1 cellular context compared by ENCODE assay signal in genomic region chr6:90297124-90297865, GRCh38.
TF ChIP-seq lines count a peak whose summit lies in the region.

No MANE protein-coding gene starts in this region.

TF ChIP-seq in H1, 55 proteins besides CTCF, POLR2A, EP300 and RAD21:
- TF ChIP-seq TEAD4 (IDR thresholded peaks at IDR 0.05; ENCODE audit: low read depth, low read length): no peak
- TF ChIP-seq TAF7 (optimal IDR thresholded peaks at IDR 0.05; ENCODE audit: borderline replicate concordance, low read depth, low read length): no peak
- no peak for TF ChIP-seq KDM5A (IDR thresholded peaks at IDR 0.05; ENCODE audit: low read length)
- no peak for TF ChIP-seq GABPA (IDR thresholded peaks at IDR 0.05; ENCODE audit: borderline replicate concordance, insufficient read depth, low read length)
- no peak for TF ChIP-seq USF2 (IDR thresholded peaks at IDR 0.05; ENCODE audit: low read length)
- no peak for TF ChIP-seq CHD2 (IDR thresholded peaks at IDR 0.05; ENCODE audit: low read length)
- no peak for TF ChIP-seq KDM1A (IDR thresholded peaks at IDR 0.05; ENCODE audit: borderline replicate concordance, low read length)
- TF ChIP-seq KDM4A (IDR thresholded peaks at IDR 0.05; ENCODE audit: low read depth, low read length, severe bottlenecking): peak; percentile 50
- TF ChIP-seq, protein P1, sequence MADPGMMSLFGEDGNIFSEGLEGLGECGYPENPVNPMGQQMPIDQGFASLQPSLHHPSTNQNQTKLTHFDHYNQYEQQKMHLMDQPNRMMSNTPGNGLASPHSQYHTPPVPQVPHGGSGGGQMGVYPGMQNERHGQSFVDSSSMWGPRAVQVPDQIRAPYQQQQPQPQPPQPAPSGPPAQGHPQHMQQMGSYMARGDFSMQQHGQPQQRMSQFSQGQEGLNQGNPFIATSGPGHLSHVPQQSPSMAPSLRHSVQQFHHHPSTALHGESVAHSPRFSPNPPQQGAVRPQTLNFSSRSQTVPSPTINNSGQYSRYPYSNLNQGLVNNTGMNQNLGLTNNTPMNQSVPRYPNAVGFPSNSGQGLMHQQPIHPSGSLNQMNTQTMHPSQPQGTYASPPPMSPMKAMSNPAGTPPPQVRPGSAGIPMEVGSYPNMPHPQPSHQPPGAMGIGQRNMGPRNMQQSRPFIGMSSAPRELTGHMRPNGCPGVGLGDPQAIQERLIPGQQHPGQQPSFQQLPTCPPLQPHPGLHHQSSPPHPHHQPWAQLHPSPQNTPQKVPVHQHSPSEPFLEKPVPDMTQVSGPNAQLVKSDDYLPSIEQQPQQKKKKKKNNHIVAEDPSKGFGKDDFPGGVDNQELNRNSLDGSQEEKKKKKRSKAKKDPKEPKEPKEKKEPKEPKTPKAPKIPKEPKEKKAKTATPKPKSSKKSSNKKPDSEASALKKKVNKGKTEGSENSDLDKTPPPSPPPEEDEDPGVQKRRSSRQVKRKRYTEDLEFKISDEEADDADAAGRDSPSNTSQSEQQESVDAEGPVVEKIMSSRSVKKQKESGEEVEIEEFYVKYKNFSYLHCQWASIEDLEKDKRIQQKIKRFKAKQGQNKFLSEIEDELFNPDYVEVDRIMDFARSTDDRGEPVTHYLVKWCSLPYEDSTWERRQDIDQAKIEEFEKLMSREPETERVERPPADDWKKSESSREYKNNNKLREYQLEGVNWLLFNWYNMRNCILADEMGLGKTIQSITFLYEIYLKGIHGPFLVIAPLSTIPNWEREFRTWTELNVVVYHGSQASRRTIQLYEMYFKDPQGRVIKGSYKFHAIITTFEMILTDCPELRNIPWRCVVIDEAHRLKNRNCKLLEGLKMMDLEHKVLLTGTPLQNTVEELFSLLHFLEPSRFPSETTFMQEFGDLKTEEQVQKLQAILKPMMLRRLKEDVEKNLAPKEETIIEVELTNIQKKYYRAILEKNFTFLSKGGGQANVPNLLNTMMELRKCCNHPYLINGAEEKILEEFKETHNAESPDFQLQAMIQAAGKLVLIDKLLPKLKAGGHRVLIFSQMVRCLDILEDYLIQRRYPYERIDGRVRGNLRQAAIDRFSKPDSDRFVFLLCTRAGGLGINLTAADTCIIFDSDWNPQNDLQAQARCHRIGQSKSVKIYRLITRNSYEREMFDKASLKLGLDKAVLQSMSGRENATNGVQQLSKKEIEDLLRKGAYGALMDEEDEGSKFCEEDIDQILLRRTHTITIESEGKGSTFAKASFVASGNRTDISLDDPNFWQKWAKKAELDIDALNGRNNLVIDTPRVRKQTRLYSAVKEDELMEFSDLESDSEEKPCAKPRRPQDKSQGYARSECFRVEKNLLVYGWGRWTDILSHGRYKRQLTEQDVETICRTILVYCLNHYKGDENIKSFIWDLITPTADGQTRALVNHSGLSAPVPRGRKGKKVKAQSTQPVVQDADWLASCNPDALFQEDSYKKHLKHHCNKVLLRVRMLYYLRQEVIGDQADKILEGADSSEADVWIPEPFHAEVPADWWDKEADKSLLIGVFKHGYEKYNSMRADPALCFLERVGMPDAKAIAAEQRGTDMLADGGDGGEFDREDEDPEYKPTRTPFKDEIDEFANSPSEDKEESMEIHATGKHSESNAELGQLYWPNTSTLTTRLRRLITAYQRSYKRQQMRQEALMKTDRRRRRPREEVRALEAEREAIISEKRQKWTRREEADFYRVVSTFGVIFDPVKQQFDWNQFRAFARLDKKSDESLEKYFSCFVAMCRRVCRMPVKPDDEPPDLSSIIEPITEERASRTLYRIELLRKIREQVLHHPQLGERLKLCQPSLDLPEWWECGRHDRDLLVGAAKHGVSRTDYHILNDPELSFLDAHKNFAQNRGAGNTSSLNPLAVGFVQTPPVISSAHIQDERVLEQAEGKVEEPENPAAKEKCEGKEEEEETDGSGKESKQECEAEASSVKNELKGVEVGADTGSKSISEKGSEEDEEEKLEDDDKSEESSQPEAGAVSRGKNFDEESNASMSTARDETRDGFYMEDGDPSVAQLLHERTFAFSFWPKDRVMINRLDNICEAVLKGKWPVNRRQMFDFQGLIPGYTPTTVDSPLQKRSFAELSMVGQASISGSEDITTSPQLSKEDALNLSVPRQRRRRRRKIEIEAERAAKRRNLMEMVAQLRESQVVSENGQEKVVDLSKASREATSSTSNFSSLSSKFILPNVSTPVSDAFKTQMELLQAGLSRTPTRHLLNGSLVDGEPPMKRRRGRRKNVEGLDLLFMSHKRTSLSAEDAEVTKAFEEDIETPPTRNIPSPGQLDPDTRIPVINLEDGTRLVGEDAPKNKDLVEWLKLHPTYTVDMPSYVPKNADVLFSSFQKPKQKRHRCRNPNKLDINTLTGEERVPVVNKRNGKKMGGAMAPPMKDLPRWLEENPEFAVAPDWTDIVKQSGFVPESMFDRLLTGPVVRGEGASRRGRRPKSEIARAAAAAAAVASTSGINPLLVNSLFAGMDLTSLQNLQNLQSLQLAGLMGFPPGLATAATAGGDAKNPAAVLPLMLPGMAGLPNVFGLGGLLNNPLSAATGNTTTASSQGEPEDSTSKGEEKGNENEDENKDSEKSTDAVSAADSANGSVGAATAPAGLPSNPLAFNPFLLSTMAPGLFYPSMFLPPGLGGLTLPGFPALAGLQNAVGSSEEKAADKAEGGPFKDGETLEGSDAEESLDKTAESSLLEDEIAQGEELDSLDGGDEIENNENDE (IDR thresholded peaks at IDR 0.05; ENCODE audit: insufficient replicate concordance, low read length): no peak
- TF ChIP-seq, protein P2, sequence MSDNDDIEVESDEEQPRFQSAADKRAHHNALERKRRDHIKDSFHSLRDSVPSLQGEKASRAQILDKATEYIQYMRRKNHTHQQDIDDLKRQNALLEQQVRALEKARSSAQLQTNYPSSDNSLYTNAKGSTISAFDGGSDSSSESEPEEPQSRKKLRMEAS (IDR thresholded peaks at IDR 0.05): peak; percentile 75; the same call in 1 of the 2 replicates
- TF ChIP-seq SP4 (IDR thresholded peaks at IDR 0.05; ENCODE audit: low read length): no peak
- no peak for TF ChIP-seq RXRA (IDR thresholded peaks at IDR 0.05; ENCODE audit: insufficient read depth, low read depth, low read length)
- TF ChIP-seq JUN (IDR thresholded peaks at IDR 0.05; ENCODE audit: low read depth, low read length): no peak
- peak in 1 of 2 experiments; percentile 8; a peak in 1 of 4 replicates for TF ChIP-seq SIN3A (conservative IDR thresholded peaks at IDR 0.05 in 1 of 2, IDR thresholded peaks at IDR 0.05 in 1 of 2; ENCODE audit: low read depth in 1 of 2, low read length in 2 of 2)
- TF ChIP-seq ASH2L (IDR thresholded peaks at IDR 0.05; ENCODE audit: low read length): peak; percentile 59
- TF ChIP-seq TAF1 (IDR thresholded peaks at IDR 0.05; ENCODE audit: low read depth, low read length): 0 out of 2 replicates have a peak, but pooled peaks have one; percentile 6
